In genomic region chr5:90802695-90803317, GRCh38 we compare ENCODE assay signal across 8 cellular contexts.
DNase-seq lines count a peak whose midpoint lies in the region; ATAC-seq and TF ChIP-seq lines count a peak whose summit lies in the region.

No MANE protein-coding gene starts in this region.

- H3K4me1 ChIP-seq in suprapubic skin, result no peaks in the 10 kb centered on the region

- no peaks in the 10 kb centered on the region for H3K36me3 ChIP-seq in suprapubic skin

- peak; percentile 7 for DNase-seq in stimulated activated CD4-positive, alpha-beta T cell treated with anti-CD3 and anti-CD28 coated beads, Interleukin-4, amount 100 ng/mL, for 24 hours
- DNase-seq in stimulated activated CD4-positive, alpha-beta T cell treated with anti-CD3 and anti-CD28 coated beads, Interleukin-2, amount 100 ng/mL, for 48 hours, result no peak
- DNase-seq in SW480 (ENCODE audit: low spot score) (peak; percentile 43), glutamatergic neuron (peak; percentile 32), suprapubic skin (ENCODE audit: low spot score in 2 of 2) (no peak)

- peak; percentile 79 for TF ChIP-seq CTCF in glutamatergic neuron (IDR thresholded peaks at IDR 0.05; ENCODE audit: partially characterized antibody, unreplicated experiment)
- TF ChIP-seq CTCF in suprapubic skin (IDR thresholded peaks at IDR 0.05), result peak; percentile 6 to 71

- no peak overlapping the region for H3K27ac ChIP-seq in suprapubic skin

- no peak overlapping the region for H3K4me3 ChIP-seq in suprapubic skin

- peaks cover 5% of the 10 kb centered on the region for H3K9me3 Mint-ChIP-seq in glutamatergic neuron (ENCODE audit: unreplicated experiment)

- H3K27me3 Mint-ChIP-seq in glutamatergic neuron (ENCODE audit: unreplicated experiment), result no peaks in the 10 kb centered on the region

- H3K27ac Mint-ChIP-seq in glutamatergic neuron (ENCODE audit: unreplicated experiment), result no peak overlapping the region

- ATAC-seq in GM21576 (IDR thresholded peaks at IDR 0.05; ENCODE audit: unreplicated experiment) (peak; percentile 87), HG02970 (IDR thresholded peaks at IDR 0.05; ENCODE audit: low FRiP score, unreplicated experiment) (no peak)

- H3K4me3 Mint-ChIP-seq in glutamatergic neuron (ENCODE audit: unreplicated experiment), result no peak overlapping the region

- no peaks in the 10 kb centered on the region for H3K27me3 ChIP-seq in suprapubic skin

- H3K9me3 ChIP-seq in suprapubic skin, result no peaks in the 10 kb centered on the region

- TF ChIP-seq RAD21 in Ishikawa (IDR thresholded peaks at IDR 0.05; ENCODE audit: low read depth), result peak; percentile 43

- TF ChIP-seq POLR2A in suprapubic skin (IDR thresholded peaks at IDR 0.05), result no peak

- WGBS in suprapubic skin, result 24% methylated on average over 5 of the region's 5 CpGs

- no peaks in the 10 kb centered on the region for H3K4me1 Mint-ChIP-seq in glutamatergic neuron (ENCODE audit: low read depth, unreplicated experiment)

- H3K36me3 Mint-ChIP-seq in glutamatergic neuron (ENCODE audit: unreplicated experiment), result peaks cover 8% of the 10 kb centered on the region

- TF ChIP-seq EP300 in Ishikawa (IDR thresholded peaks at IDR 0.05; ENCODE audit: borderline replicate concordance) (no peak), suprapubic skin (IDR thresholded peaks at IDR 0.05) (no peak)

TF ChIP-seq in Ishikawa, 13 proteins besides CTCF, POLR2A, EP300 and RAD21:
- no peak for TF ChIP-seq TCF12 (IDR thresholded peaks at IDR 0.05; ENCODE audit: low read depth)
- TF ChIP-seq USF1 (IDR thresholded peaks at IDR 0.05), result no peak
- no peak for TF ChIP-seq YY1 (IDR thresholded peaks at IDR 0.05; ENCODE audit: low read depth)
- no peak for TF ChIP-seq TEAD4 (IDR thresholded peaks at IDR 0.05)
- no peak for TF ChIP-seq EGR1 (IDR thresholded peaks at IDR 0.05)
- TF ChIP-seq CEBPB (IDR thresholded peaks at IDR 0.05), result no peak
- TF ChIP-seq TAF1 (IDR thresholded peaks at IDR 0.05; ENCODE audit: low read depth), result no peak
- no peak for TF ChIP-seq FOXM1 (IDR thresholded peaks at IDR 0.05; ENCODE audit: borderline replicate concordance, low read depth)
- TF ChIP-seq CREB1 (IDR thresholded peaks at IDR 0.05; ENCODE audit: low read depth), result no peak
- TF ChIP-seq NFIC (IDR thresholded peaks at IDR 0.05), result no peak
- TF ChIP-seq ZBTB7A (IDR thresholded peaks at IDR 0.05; ENCODE audit: low read depth), result no peak
- no peak for TF ChIP-seq REST (IDR thresholded peaks at IDR 0.05; ENCODE audit: low read depth)
- no peak for TF ChIP-seq MAX (IDR thresholded peaks at IDR 0.05)

Comparison
In these comparisons a context has a peak if more than half of its experiments do, and no peak if none do; other contexts are left out.
1. DNase-seq: peak in stimulated activated CD4-positive, alpha-beta T cell treated with anti-CD3 and anti-CD28 coated beads, Interleukin-4, amount 100 ng/mL, for 24 hours (single experiment), SW480 (single experiment) and glutamatergic neuron (single experiment); none in stimulated activated CD4-positive, alpha-beta T cell treated with anti-CD3 and anti-CD28 coated beads, Interleukin-2, amount 100 ng/mL, for 48 hours (0 of 2) and suprapubic skin (0 of 2).